13 cellular contexts compared by ENCODE assay signal in genomic region chr13:24299488-24300114, GRCh38.
"Had no signal": no experiment of that assay in that cellular context is flagged by ENCODE, and none has a peak within 500 bp of the region (broad histone marks: within the 10 kb centered on the region; RNA-seq: fewer than 3 reads in every experiment).

No MANE protein-coding gene starts in this region.

- H3K4me3 ChIP-seq: tibial nerve had no signal

- H3K9me3 ChIP-seq: tibial nerve had no signal

- H3K27ac Mint-ChIP-seq: activated T-helper 2 cell treated with anti-CD3 and anti-CD28 coated beads, Interferon-gamma antibody, Interleukin-2, Interleukin-4, amounts not matched to agents 10 μg/mL and 5 μg/mL and 100 μg/mL, durations not matched to agents 14 hours and 24 hours and 36 hours had no signal

- H3K27me3 ChIP-seq: tibial nerve had no signal

- H3K4me1 ChIP-seq: tibial nerve had no signal

- H3K9me3 Mint-ChIP-seq: activated T-helper 2 cell treated with anti-CD3 and anti-CD28 coated beads, Interferon-gamma antibody, Interleukin-2, Interleukin-4, amounts not matched to agents 10 μg/mL and 5 μg/mL and 100 μg/mL, durations not matched to agents 14 hours and 24 hours and 36 hours; neural crest cell had no signal

- ATAC-seq: activated CD4-positive, CD25-positive, alpha-beta regulatory T cell treated with anti-CD3 and anti-CD28 coated beads, Interleukin-2, amount 50 U/mL, for 24 hours; left ventricle myocardium superior had no signal

- DNase-seq: activated CD4-positive, alpha-beta T cell treated with anti-CD3 and anti-CD28 coated beads, Interleukin-2, amount 50 U/mL, for 48 hours; activated naive CD4-positive, alpha-beta T cell treated with anti-CD3 and anti-CD28 coated beads, Interleukin-2, amount 50 U/mL, for 16 hours; anterior cingulate cortex; foreskin melanocyte; left ventricle myocardium superior; mesenchymal stem cell; retina; SIG-M5; T-helper 2 cell had no signal

- H3K4me3 Mint-ChIP-seq: neural crest cell had no signal

- H3K4me1 Mint-ChIP-seq: neural crest cell had no signal

- H3K27ac ChIP-seq: tibial nerve had no signal
